Comparison of ENCODE assay signal across 7 cellular contexts in the genomic region with DNA sequence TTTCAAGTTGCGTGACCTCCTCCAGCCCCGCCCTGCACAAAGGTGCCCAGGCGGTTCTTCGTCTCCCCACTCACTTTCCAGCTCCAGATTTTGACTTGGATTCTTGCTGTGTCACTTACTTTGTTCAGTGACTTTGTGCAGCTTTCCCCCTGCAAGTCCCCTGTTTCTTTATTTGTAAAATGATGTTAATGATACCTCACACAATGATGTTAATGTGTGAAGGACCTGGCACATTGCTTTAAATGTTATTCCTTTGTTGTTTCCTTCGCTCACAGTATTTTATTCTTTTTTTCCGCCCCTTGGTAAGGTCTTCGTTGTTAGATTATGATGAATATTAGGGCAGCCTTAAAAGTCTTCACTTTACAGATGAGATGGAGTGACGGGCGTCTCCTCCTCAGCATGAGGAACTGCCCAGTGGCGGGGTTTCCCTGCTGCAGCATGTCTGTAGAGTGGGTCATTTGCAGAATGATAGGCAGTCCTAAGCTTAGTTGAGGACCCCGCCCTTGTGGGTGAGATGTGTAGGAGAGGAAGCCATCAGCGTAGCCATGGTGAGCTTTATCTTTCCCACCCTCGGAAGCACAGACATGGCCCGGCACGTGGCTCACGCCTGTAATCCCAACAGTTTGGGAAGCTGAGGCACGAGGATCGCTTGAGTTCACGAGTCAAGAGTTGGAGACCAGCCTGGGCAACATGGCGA. TPM values are rescaled to one million over a fixed set of nuclear protein-coding genes. Genes with fewer than 3 reads are reported as not detected.
A peak's percentile ranks its signal among the peaks of the same experiment; 100 is the strongest.
DNase-seq lines count a peak whose midpoint lies in the region; ATAC-seq and TF ChIP-seq lines count a peak whose summit lies in the region.

No MANE protein-coding gene starts in this region.

- CTCF ChIA-PET in WTC11 (lab: Charles Lee): no interaction called here

- WGBS in esophagus squamous epithelium, 2 donors: 26 to 35% methylated on average over 12 to 18 of the region's 20 CpGs

- no peaks in the 10 kb centered on the region for H3K36me3 Mint-ChIP-seq in WTC11
- H3K36me3 Mint-ChIP-seq in natural killer cell treated with Interleukin-12 subunit alpha and Interleukin-12 subunit beta and Interleukin-15 and Interleukin-18, amount 100 ng/mL, for 72 hours: no peaks in the 10 kb centered on the region

- ATAC-seq in GM21576 (IDR thresholded peaks at IDR 0.05; ENCODE audit: unreplicated experiment) (peak; percentile 40), WTC11 (peak; percentile 41)
- ATAC-seq in natural killer cell treated with Interleukin-12 subunit alpha and Interleukin-12 subunit beta and Interleukin-15 and Interleukin-18, amount 100 ng/mL, for 72 hours: peak in 1 of 2 donors; percentile 58

- intact Hi-C loops in esophagus squamous epithelium (cut with DNase I): no loop called here

- no peaks in the 10 kb centered on the region for H3K9me3 ChIP-seq in esophagus squamous epithelium

- POLR2A ChIA-PET in WTC11 (lab: Charles Lee): interaction anchor here (1.1 to 2.5 kb wide), 3 partner anchors 29 to 227 kb away, joined by 3 to 15 read pairs (median 3); a partner anchor contains a TSS

- H3K27me3 Mint-ChIP-seq in WTC11 (ENCODE audit: low read depth): peaks cover 17% of the 10 kb centered on the region
- H3K27me3 Mint-ChIP-seq in natural killer cell treated with Interleukin-12 subunit alpha and Interleukin-12 subunit beta and Interleukin-15 and Interleukin-18, amount 100 ng/mL, for 72 hours: no peaks in the 10 kb centered on the region

- DNase-seq in GM06990 (ENCODE audit: extremely low read depth, insufficient read length) (peak; percentile 33), WTC11 (ENCODE audit: low spot score) (no peak), esophagus squamous epithelium (lab: John Stamatoyannopoulos, UW) (no peak), NCI-H1105 (lab: John Stamatoyannopoulos, UW) (no peak)
- no peak for DNase-seq in natural killer cell treated with Interleukin-12 subunit alpha and Interleukin-12 subunit beta and Interleukin-15 and Interleukin-18, amount 100 ng/mL, for 72 hours (ENCODE audit: low spot score)

- no peaks in the 10 kb centered on the region for H3K9me3 Mint-ChIP-seq in WTC11
- no peaks in the 10 kb centered on the region for H3K9me3 Mint-ChIP-seq in natural killer cell treated with Interleukin-12 subunit alpha and Interleukin-12 subunit beta and Interleukin-15 and Interleukin-18, amount 100 ng/mL, for 72 hours

- TF ChIP-seq CTCF in GM06990 (IDR thresholded peaks at IDR 0.05; ENCODE audit: insufficient read depth, low read length, poor library complexity, severe bottlenecking) (no peak), KMS-11 (conservative IDR thresholded peaks at IDR 0.05; ENCODE audit: low read depth, low read length) (no peak), WTC11 (IDR thresholded peaks at IDR 0.05) (no peak), esophagus squamous epithelium (IDR thresholded peaks at IDR 0.05) (no peak)

- H3K27ac Mint-ChIP-seq in WTC11: peak overlapping the region; percentile 73
- peak overlapping the region; percentile 80 to 96 for H3K27ac Mint-ChIP-seq in natural killer cell treated with Interleukin-12 subunit alpha and Interleukin-12 subunit beta and Interleukin-15 and Interleukin-18, amount 100 ng/mL, for 72 hours

- H4K20me1 ChIP-seq in KMS-11 (ENCODE audit: insufficient read depth): no peaks in the 10 kb centered on the region

- peak overlapping the region; percentile 75 for H2AFZ ChIP-seq in KMS-11 (ENCODE audit: low read depth)

- peak overlapping the region; percentile 93 for H3K9ac ChIP-seq in KMS-11

- no peak for TF ChIP-seq POLR2A in esophagus squamous epithelium (IDR thresholded peaks at IDR 0.05)

- peak overlapping the region; percentile 99 for H3K4me2 ChIP-seq in KMS-11

- H3K4me3 Mint-ChIP-seq in WTC11: peak overlapping the region; percentile 85
- H3K4me3 Mint-ChIP-seq in natural killer cell treated with Interleukin-12 subunit alpha and Interleukin-12 subunit beta and Interleukin-15 and Interleukin-18, amount 100 ng/mL, for 72 hours: peak overlapping the region; percentile 93

- H3K4me1 Mint-ChIP-seq in WTC11: peaks cover 17% of the 10 kb centered on the region
- peaks cover 15 to 17% of the 10 kb centered on the region in 2 donors for H3K4me1 Mint-ChIP-seq in natural killer cell treated with Interleukin-12 subunit alpha and Interleukin-12 subunit beta and Interleukin-15 and Interleukin-18, amount 100 ng/mL, for 72 hours (ENCODE audit: low read depth in 2 of 2)

- no peaks in the 10 kb centered on the region for H3K27me3 ChIP-seq in GM06990 (replicated peaks; ENCODE audit: control insufficient read depth, insufficient read depth, low read length)
- H3K27me3 ChIP-seq in KMS-11 (ENCODE audit: insufficient read depth, low read depth): no peaks in the 10 kb centered on the region
- H3K27me3 ChIP-seq in esophagus squamous epithelium: no peaks in the 10 kb centered on the region

- H3K27ac ChIP-seq in KMS-11 (peak overlapping the region; percentile 62), esophagus squamous epithelium (peak overlapping the region; percentile 75 to 92 (median 86))

- peak overlapping the region; percentile 88 for H3K4me3 ChIP-seq in GM06990 (replicated peaks; ENCODE audit: low read depth, low read length)
- H3K4me3 ChIP-seq in KMS-11 (IDR thresholded peaks at IDR 0.05; ENCODE audit: insufficient read depth, low read depth, low read length): no peak overlapping the region
- H3K4me3 ChIP-seq in esophagus squamous epithelium: peak overlapping the region; percentile 55 to 90 (median 78)

- H3K4me1 ChIP-seq in KMS-11 (ENCODE audit: low read depth, poor library complexity, severe bottlenecking): peaks cover 6% of the 10 kb centered on the region
- H3K4me1 ChIP-seq in esophagus squamous epithelium: peaks cover 0 to 22% (median 11%) of the 10 kb centered on the region in 3 donors

- H3K36me3 ChIP-seq in GM06990 (ENCODE audit: control insufficient read depth, insufficient read depth, low read length): peaks cover 4% of the 10 kb centered on the region; the same call in 1 of the 2 replicates
- no peaks in the 10 kb centered on the region for H3K36me3 ChIP-seq in KMS-11 (ENCODE audit: insufficient read depth)
- peaks cover 0 to 21% (median 5%) of the 10 kb centered on the region in 3 donors for H3K36me3 ChIP-seq in esophagus squamous epithelium

- H3K79me2 ChIP-seq in KMS-11 (ENCODE audit: insufficient read depth, low read depth): no peaks in the 10 kb centered on the region

TF ChIP-seq in WTC11, 78 proteins besides CTCF, POLR2A, EP300 and RAD21:
- TF ChIP-seq ZNF423 (CRISPR knock-in tag; IDR thresholded peaks at IDR 0.05) (0 out of 2 replicates have a peak, but pooled peaks have one; percentile 1), EMX1 (CRISPR knock-in tag; IDR thresholded peaks at IDR 0.05) (no peak)
TF ChIP-seq in WTC11: peak in this region for 1.

RNA-seq across cellular contexts. Expression of a gene that starts 0.7 kb away (rescaled TPM):
- total RNA-seq in WTC11 (2021) (23.8 to 27.3 TPM (median 24.0 TPM) in 3 replicates), esophagus squamous epithelium (10 to 100 TPM; 12.5 to 37.2 (median 23.8) TPM)
- total RNA-seq in natural killer cell treated with Interleukin-12 subunit alpha and Interleukin-12 subunit beta and Interleukin-15 and Interleukin-18, amount 100 ng/mL, for 72 hours: 10 to 100 TPM; 43.9 to 47.2 TPM
